In the genomic region with DNA sequence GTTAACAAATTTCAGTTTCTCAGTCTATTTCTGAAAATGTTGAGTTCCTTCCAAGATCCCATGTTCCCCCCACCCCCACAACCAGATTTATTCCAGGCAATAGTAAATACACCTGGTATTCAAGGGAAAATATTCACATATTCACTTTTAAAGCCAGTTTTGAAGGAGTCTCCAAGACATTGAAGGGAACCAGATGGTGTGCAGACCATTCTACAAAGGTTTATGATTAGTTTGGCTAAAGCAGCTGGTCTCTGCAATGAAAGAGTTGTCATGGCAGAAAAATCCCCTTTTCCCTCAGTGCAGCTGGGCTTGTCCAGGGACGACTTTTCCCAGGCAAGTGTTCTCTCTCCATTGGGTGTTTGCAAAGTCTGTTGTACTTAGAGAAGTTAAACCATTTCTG, we compare ENCODE assay signal across 21 cellular contexts.
DNase-seq lines count a peak whose midpoint lies in the region; ATAC-seq, FAIRE-seq and TF ChIP-seq lines count a peak whose summit lies in the region.
"Had no signal": no experiment of that assay in that cellular context is flagged by ENCODE, and none has a peak within 500 bp of the region (broad histone marks: within the 10 kb centered on the region; RNA-seq: fewer than 3 reads in every experiment).

No MANE protein-coding gene starts in this region.

- H3K36me3 Mint-ChIP-seq in astrocyte (ENCODE audit: low read depth, unreplicated experiment) (no peaks in the 10 kb centered on the region), nephron (ENCODE audit: low read depth) (no peaks in the 10 kb centered on the region)
- H3K36me3 Mint-ChIP-seq: CD14-positive monocyte had no signal

- DNase-seq in HFF-Myc (ENCODE audit: extremely low read depth, low read depth) (peak; percentile 10), astrocyte (ENCODE audit: low read depth) (peak; percentile 52), fibroblast of the aortic adventitia (ENCODE audit: low read depth) (peak; percentile 60), T1000 (lab: John Stamatoyannopoulos, UW) (no peak)
- DNase-seq in activated CD4-positive, alpha-beta T cell treated with anti-CD3 and anti-CD28 coated beads, Interleukin-2, amount 50 U/mL, for 4 hours = no peak
- DNase-seq: ACHN; AML-193; DMS 273 treated with DMSO at 0.1 percent for 48 hours; DND-41; KG1; NCI-H1417; NCI-H187 treated with DMSO at 0.1 percent for 48 hours; NCI-H345; NCI-H526 treated with DMSO at 0.1 percent for 48 hours; NK-92 treated with Interleukin-12 subunit alpha and Interleukin-12 subunit beta, amount 100 ng/mL, for 24 hours; Peyer's patch had no signal

- no peak for TF ChIP-seq CTCF in HFF-Myc (IDR thresholded peaks at IDR 0.05; ENCODE audit: low read depth, low read length, missing control alignments)
- no peak for TF ChIP-seq CTCF in astrocyte (IDR thresholded peaks at IDR 0.05; ENCODE audit: insufficient read depth, low read depth, low read length)
- TF ChIP-seq CTCF in fibroblast of the aortic adventitia (IDR thresholded peaks at IDR 0.05; ENCODE audit: insufficient read depth, low read length) = no peak
- TF ChIP-seq CTCF in nephron (IDR thresholded peaks at IDR 0.05; ENCODE audit: unreplicated experiment in 3 of 3) = no peak

- H3K4me1 Mint-ChIP-seq in astrocyte (ENCODE audit: low read depth, unreplicated experiment) = peaks cover 7% of the 10 kb centered on the region
- H3K4me1 Mint-ChIP-seq in nephron = peaks cover 28% of the 10 kb centered on the region
- H3K4me1 Mint-ChIP-seq: CD14-positive monocyte had no signal

- H3K79me2 ChIP-seq in astrocyte (ENCODE audit: insufficient read depth, low read length) = no peaks in the 10 kb centered on the region

- H3K4me1 ChIP-seq in astrocyte (ENCODE audit: insufficient read depth, low read length) = no peaks in the 10 kb centered on the region
- H3K4me1 ChIP-seq: Peyer's patch had no signal

- no peak overlapping the region for H3K4me2 ChIP-seq in astrocyte (ENCODE audit: low read length)

- H3K36me3 ChIP-seq in astrocyte (ENCODE audit: insufficient read depth, low read length) = no peaks in the 10 kb centered on the region
- H3K36me3 ChIP-seq: Peyer's patch had no signal

- no peak overlapping the region for H2AFZ ChIP-seq in astrocyte (ENCODE audit: low read depth, low read length)

- no peak for ATAC-seq in GM19397 (IDR thresholded peaks at IDR 0.05; ENCODE audit: unreplicated experiment)
- ATAC-seq: HepG2 had no signal

- H3K4me3 Mint-ChIP-seq in astrocyte (ENCODE audit: unreplicated experiment) (no peak overlapping the region), nephron (no peak overlapping the region)
- H3K4me3 Mint-ChIP-seq: CD14-positive monocyte had no signal

- FAIRE-seq in astrocyte (lab: Jason Lieb, UNC) = no peak
- FAIRE-seq: H54, HepG2 had no signal

- H3K9me3 Mint-ChIP-seq in astrocyte (ENCODE audit: unreplicated experiment) = no peaks in the 10 kb centered on the region
- H3K9me3 Mint-ChIP-seq in nephron = no peaks in the 10 kb centered on the region

- no peak overlapping the region for H3K27ac Mint-ChIP-seq in astrocyte (ENCODE audit: unreplicated experiment)
- peak overlapping the region; percentile 70 to 85 (median 72) for H3K27ac Mint-ChIP-seq in nephron
- H3K27ac Mint-ChIP-seq: CD14-positive monocyte had no signal

- H3K27me3 ChIP-seq in astrocyte (ENCODE audit: insufficient read depth, low read length) = no peaks in the 10 kb centered on the region
- H3K27me3 ChIP-seq: Peyer's patch had no signal

- no peak overlapping the region for H3K4me3 ChIP-seq in HFF-Myc (replicated peaks; ENCODE audit: low read depth, low read length)
- no peak overlapping the region for H3K4me3 ChIP-seq in astrocyte (ENCODE audit: insufficient read depth, low read depth, low read length)
- H3K4me3 ChIP-seq in fibroblast of the aortic adventitia (ENCODE audit: low read depth, low read length) = no peak overlapping the region
- H3K4me3 ChIP-seq: Peyer's patch had no signal

- H3K9me3 ChIP-seq in astrocyte (ENCODE audit: insufficient read depth, low read depth, low read length) = no peaks in the 10 kb centered on the region
- H3K9me3 ChIP-seq: Peyer's patch had no signal

- no peak overlapping the region for H3K27ac ChIP-seq in astrocyte (ENCODE audit: low read depth, low read length)
- H3K27ac ChIP-seq: Peyer's patch had no signal

- no peaks in the 10 kb centered on the region for H3K27me3 Mint-ChIP-seq in astrocyte (ENCODE audit: low read depth, unreplicated experiment)
- no peaks in the 10 kb centered on the region for H3K27me3 Mint-ChIP-seq in nephron (ENCODE audit: low read depth)

- no peak overlapping the region for H3K9ac ChIP-seq in astrocyte (ENCODE audit: low read length)

- H4K20me1 ChIP-seq in astrocyte (ENCODE audit: insufficient read depth, low read length) = no peaks in the 10 kb centered on the region

Comparison
In these comparisons a context has a peak if more than half of its experiments do, and no peak if none do; other contexts are left out.
1. DNase-seq: peak in HFF-Myc (single experiment), astrocyte (single experiment) and fibroblast of the aortic adventitia (single experiment); none in T1000 (single experiment) and activated CD4-positive, alpha-beta T cell treated with anti-CD3 and anti-CD28 coated beads, Interleukin-2, amount 50 U/mL, for 4 hours (0 of 2).